In genomic region chr1:168631671-168632400, GRCh38 we compare ENCODE assay signal across 30 cellular contexts. TPM values are rescaled to one million over a fixed set of nuclear protein-coding genes. Genes with fewer than 3 reads are reported as not detected.
DNase-seq lines count a peak whose midpoint lies in the region; ATAC-seq, FAIRE-seq and TF ChIP-seq lines count a peak whose summit lies in the region.
"Had no signal": no experiment of that assay in that cellular context is flagged by ENCODE, and none has a peak within 500 bp of the region (broad histone marks: within the 10 kb centered on the region; RNA-seq: fewer than 3 reads in every experiment).

No MANE protein-coding gene starts in this region.

- ATAC-seq in left lung (peak; percentile 86), gastrocnemius medialis (no peak), HG03571 (IDR thresholded peaks at IDR 0.05; ENCODE audit: unreplicated experiment) (no peak), aorta (ENCODE audit: low FRiP score) (no peak)

- no peak for FAIRE-seq in kidney (lab: Jason Lieb, UNC)
- FAIRE-seq: GM12891 had no signal

- H3K9ac ChIP-seq in kidney (ENCODE audit: low read length in 2 of 2), result no peak overlapping the region
- H3K9ac ChIP-seq: KMS-11 had no signal

- H3K36me3 ChIP-seq in left lung (no peaks in the 10 kb centered on the region), gastrocnemius medialis (no peaks in the 10 kb centered on the region), kidney (ENCODE audit: control insufficient read depth in 1 of 2, insufficient read depth in 2 of 2, low read length in 2 of 2) (no peaks in the 10 kb centered on the region), aorta (ENCODE audit: control insufficient read depth in 1 of 2, insufficient read depth in 2 of 2, low read length in 1 of 2) (no peaks in the 10 kb centered on the region)
- H3K36me3 ChIP-seq: HAP-1, Peyer's patch had no signal

- H3K4me3 ChIP-seq in left lung (no peak overlapping the region), gastrocnemius medialis (no peak overlapping the region), kidney (ENCODE audit: low read length in 2 of 2) (no peak overlapping the region), aorta (ENCODE audit: low read length in 2 of 2) (no peak overlapping the region)
- H3K4me3 ChIP-seq: HAP-1, Peyer's patch had no signal

- H3K27me3 ChIP-seq in left lung, result no peaks in the 10 kb centered on the region
- H3K27me3 ChIP-seq in gastrocnemius medialis, result no peaks in the 10 kb centered on the region
- no peaks in the 10 kb centered on the region for H3K27me3 ChIP-seq in aorta (ENCODE audit: control insufficient read depth in 1 of 2, insufficient read depth in 2 of 2, low read length in 1 of 2)
- H3K27me3 ChIP-seq: Peyer's patch had no signal

- H3K9me3 ChIP-seq in left lung (no peaks in the 10 kb centered on the region), gastrocnemius medialis (no peaks in the 10 kb centered on the region), kidney (ENCODE audit: control insufficient read depth in 1 of 2, low read length in 2 of 2) (no peaks in the 10 kb centered on the region), aorta (ENCODE audit: control insufficient read depth, low read length) (no peaks in the 10 kb centered on the region)
- H3K9me3 ChIP-seq: HAP-1, Peyer's patch had no signal

- in situ Hi-C loops in gastrocnemius medialis (cut with MboI; ENCODE audit: low sequenced_read_pairs in 4 of 4), result loop anchor here (10.0 to 25.0 kb wide), 4 partner anchors 263 to 855 kb away; partner anchors contain the start of genes SLC19A2 (in 2 of the 4) and ATP1B1 (in 1 of the 4)

- TF ChIP-seq POLR2A in gastrocnemius medialis (IDR thresholded peaks at IDR 0.05), result no peak

- intact Hi-C loops in left lung (cut with DNase I) (no loop called here), gastrocnemius medialis (cut with DNase I; ENCODE audit: low total_unique reads) (no loop called here), kidney (cut with DNase I) (no loop called here), aorta (cut with DNase I) (no loop called here)

- H3K27ac ChIP-seq in left lung, result peak overlapping the region in 1 of 2 donors; percentile 25
- peak overlapping the region; percentile 9 to 100 (median 78) for H3K27ac ChIP-seq in gastrocnemius medialis
- H3K27ac ChIP-seq in kidney (ENCODE audit: low read depth in 2 of 2, low read length in 2 of 2), result no peak overlapping the region
- H3K27ac ChIP-seq in aorta (ENCODE audit: low read depth in 1 of 2, low read length in 2 of 2), result no peak overlapping the region
- H3K27ac ChIP-seq: HL-60, KMS-11, Peyer's patch had no signal

- 76 to 89% methylated on average over 7 of the region's 7 CpGs for WGBS in aorta, 2 donors

- H3K4me1 ChIP-seq in left lung (peaks cover 5% of the 10 kb centered on the region in 2 donors), gastrocnemius medialis (peaks cover 30 to 60% of the 10 kb centered on the region in 2 donors), kidney (ENCODE audit: control insufficient read depth in 1 of 2, insufficient read depth in 1 of 2, low read depth in 1 of 2, low read length in 2 of 2) (peaks cover 6% of the 10 kb centered on the region in 2 donors), aorta (ENCODE audit: control insufficient read depth in 1 of 2, insufficient read depth in 2 of 2, low read length in 2 of 2) (peaks cover 0 to 4% of the 10 kb centered on the region in 2 donors)
- H3K4me1 ChIP-seq: HAP-1 had no signal

- TF ChIP-seq CTCF in left lung (IDR thresholded peaks at IDR 0.05) (no peak), gastrocnemius medialis (IDR thresholded peaks at IDR 0.05 in 4 of 5, conservative IDR thresholded peaks at IDR 0.05 in 1 of 5) (no peak), kidney (IDR thresholded peaks at IDR 0.05; ENCODE audit: borderline replicate concordance, extremely low read depth, insufficient read depth) (no peak)

- DNase-seq in NOMO-1 treated with dmso at 0.1 percent for 144 hours (lab: John Stamatoyannopoulos, UW; ENCODE audit: unreplicated experiment), result peak; percentile 16
- DNase-seq in left lung, result no peak
- DNase-seq in gastrocnemius medialis, result no peak
- DNase-seq in kidney, result no peak
- no peak for DNase-seq in aorta
- DNase-seq in cerebellum (ENCODE audit: low spot score), result no peak
- DNase-seq: C1 segment of cervical spinal cord; CD4-positive, alpha-beta memory T cell; COR-L47; DMS 273 treated with DMSO at 0.1 percent for 48 hours; DMS79; EL; GF-D8; GOT3; HFFc6; NCI-H1048; NCI-H1417; NCI-H1694; NCI-H2029 treated with DMSO at 0.1 percent for 48 hours; NCI-H446 treated with DMSO at 0.1 percent for 48 hours; NCI-H526 treated with DMSO at 0.1 percent for 48 hours; OCI-M1; Peyer's patch; SHP77 treated with DMSO at 0.1 percent for 48 hours had no signal

RNA-seq across cellular contexts. Expression of gene XCL1, which starts 55.4 kb away (rescaled TPM):
- under 1 TPM in 1 of 2 donors, not detected in 1; 0.73 TPM for total RNA-seq in left lung
- total RNA-seq in gastrocnemius medialis, result not detected
- total RNA-seq in kidney, result not detected
- polyA plus RNA-seq in kidney (ENCODE audit: insufficient read depth, low read depth, low replicate concordance), result not detected
- total RNA-seq in aorta, result under 1 TPM in 1 of 2 donors, not detected in 1; 0.26 TPM
- under 1 TPM in 1 of 2 donors, not detected in 1; 0.20 TPM for polyA plus RNA-seq in aorta
- total RNA-seq in cerebellum, result not detected
- total RNA-seq: A673, HFFc6, Peyer's patch had no signal

Comparison
In these comparisons a context has a peak if more than half of its experiments do, and no peak if none do; other contexts are left out.
1. H3K27ac ChIP-seq: peak in gastrocnemius medialis (4 of 4); none in kidney (0 of 2) and aorta (0 of 2).